Comparison of ENCODE assay signal across 8 cellular contexts in genomic region chr7:29884399-29885272, GRCh38.
DNase-seq lines count a peak whose midpoint lies in the region; ATAC-seq and TF ChIP-seq lines count a peak whose summit lies in the region.
"Had no signal": no experiment of that assay in that cellular context is flagged by ENCODE, and none has a peak within 500 bp of the region (broad histone marks: within the 10 kb centered on the region; RNA-seq: fewer than 3 reads in every experiment).

No MANE protein-coding gene starts in this region.

- H3K36me3 ChIP-seq in HUES64 (ENCODE audit: insufficient read depth, low read length) (peaks cover 8% of the 10 kb centered on the region), iPS DF 6.9 (ENCODE audit: control insufficient read depth, insufficient read depth, low read length) (0 out of 2 replicates have a peak, but pooled peaks cover 2% of the 10 kb centered on the region), smooth muscle cell (ENCODE audit: low read depth) (no peaks in the 10 kb centered on the region)

- H3K9ac ChIP-seq in HUES64 (ENCODE audit: low read depth, low read length) (peak overlapping the region; percentile 54), smooth muscle cell (ENCODE audit: low read depth) (no peak overlapping the region)

- POLR2A ChIA-PET in RWPE1 (lab: Yijun Ruan, JAX; ENCODE audit: low non-redundant PET), result no interaction called here

- H3K4me2 ChIP-seq in smooth muscle cell, result peak overlapping the region; percentile 57

- CTCF ChIA-PET in RWPE1 (lab: Yijun Ruan, JAX), result no interaction called here

- DNase-seq in RWPE1 (ENCODE audit: low spot score) (peak; percentile 33), iPS DF 6.9 (ENCODE audit: low read depth, low spot score) (no peak), smooth muscle cell (lab: John Stamatoyannopoulos, UW; ENCODE audit: unreplicated experiment) (no peak), activated T-cell treated with anti-CD3 and anti-CD28 coated beads for 4 hours (no peak)
- DNase-seq: GOT3 had no signal

- H4K20me1 ChIP-seq in smooth muscle cell (ENCODE audit: low read depth), result no peaks in the 10 kb centered on the region

- H3K79me2 ChIP-seq in smooth muscle cell (ENCODE audit: low read depth), result no peaks in the 10 kb centered on the region

- no peak overlapping the region for H3K27ac ChIP-seq in HUES64 (ENCODE audit: low read depth, low read length)
- H3K27ac ChIP-seq in RWPE1, result no peak overlapping the region
- H3K27ac ChIP-seq in iPS DF 6.9 (ENCODE audit: low read length), result no peak overlapping the region
- H3K27ac ChIP-seq in smooth muscle cell (ENCODE audit: low read depth), result no peak overlapping the region

- H3K4me1 ChIP-seq in HUES64 (ENCODE audit: insufficient read depth, low read length), result peaks cover 24% of the 10 kb centered on the region
- H3K4me1 ChIP-seq in iPS DF 6.9 (ENCODE audit: control insufficient read depth, insufficient read depth, low read length), result peaks cover 7% of the 10 kb centered on the region
- peaks cover 4% of the 10 kb centered on the region for H3K4me1 ChIP-seq in smooth muscle cell (ENCODE audit: low read depth)

- H2AFZ ChIP-seq in smooth muscle cell (ENCODE audit: low read depth), result no peak overlapping the region

- ATAC-seq in GM19351 (IDR thresholded peaks at IDR 0.05; ENCODE audit: unreplicated experiment), result no peak
- ATAC-seq in GM21737 (IDR thresholded peaks at IDR 0.05; ENCODE audit: unreplicated experiment), result no peak

- H3K27me3 ChIP-seq in HUES64 (ENCODE audit: insufficient read depth, low read length), result peaks cover 6% of the 10 kb centered on the region; the same call in 1 of the 2 replicates
- H3K27me3 ChIP-seq in iPS DF 6.9 (ENCODE audit: control insufficient read depth, insufficient read depth, low read length), result no peaks in the 10 kb centered on the region
- peaks cover 40% of the 10 kb centered on the region for H3K27me3 ChIP-seq in smooth muscle cell (ENCODE audit: low read depth)

- TF ChIP-seq CTCF in RWPE1 (conservative IDR thresholded peaks at IDR 0.05; ENCODE audit: low read depth) (no peak), smooth muscle cell (IDR thresholded peaks at IDR 0.05; ENCODE audit: borderline replicate concordance, insufficient read depth, poor library complexity, severe bottlenecking) (no peak)

- H3K4me3 ChIP-seq in HUES64 (ENCODE audit: low read length) (peak overlapping the region; percentile 65), iPS DF 6.9 (ENCODE audit: low read length) (peak overlapping the region; percentile 58), smooth muscle cell (peak overlapping the region; percentile 31)

- no peaks in the 10 kb centered on the region for H3F3A ChIP-seq in smooth muscle cell (ENCODE audit: low read depth)

- no peaks in the 10 kb centered on the region for H3K9me3 ChIP-seq in HUES64 (ENCODE audit: insufficient read depth, low read depth, low read length)
- no peaks in the 10 kb centered on the region for H3K9me3 ChIP-seq in iPS DF 6.9 (ENCODE audit: control insufficient read depth, insufficient read depth, low read length)
- no peaks in the 10 kb centered on the region for H3K9me3 ChIP-seq in smooth muscle cell (replicated peaks; ENCODE audit: low read depth)

- WGBS in HUES64, result 33% methylated on average over 28 of the region's 28 CpGs
- WGBS in iPS DF 6.9 (ENCODE audit: insufficient coverage, insufficient read length), result no CpG with 5 or more reads among the region's 28 CpGs
- WGBS in smooth muscle cell (ENCODE audit: low lambda C conversion rate), result 39% methylated on average over 28 of the region's 28 CpGs
